Comparison of ENCODE assay signal across 13 cellular contexts in genomic region chr17:49401971-49402491, GRCh38. TPM values are rescaled to one million over a fixed set of nuclear protein-coding genes. Genes with fewer than 3 reads are reported as not detected.
A peak's percentile ranks its signal among the peaks of the same experiment; 100 is the strongest.
DNase-seq lines count a peak whose midpoint lies in the region; ATAC-seq and TF ChIP-seq lines count a peak whose summit lies in the region.
"Had no signal": no experiment of that assay in that cellular context is flagged by ENCODE, and none has a peak within 500 bp of the region (broad histone marks: within the 10 kb centered on the region; RNA-seq: fewer than 3 reads in every experiment).

No MANE protein-coding gene starts in this region.

- TF ChIP-seq EP300 in sigmoid colon (IDR thresholded peaks at IDR 0.05), result no peak

- H3K27me3 ChIP-seq in WERI-Rb-1 (ENCODE audit: insufficient read depth, low read depth, severe bottlenecking) (no peaks in the 10 kb centered on the region), layer of hippocampus (ENCODE audit: control insufficient read depth, insufficient read depth, low read length) (no peaks in the 10 kb centered on the region), sigmoid colon (no peaks in the 10 kb centered on the region), right cardiac atrium (ENCODE audit: control insufficient read depth, insufficient read depth) (no peaks in the 10 kb centered on the region)

- no peak for TF ChIP-seq CTCF in WERI-Rb-1 (IDR thresholded peaks at IDR 0.05; ENCODE audit: low read depth, low read length)
- TF ChIP-seq CTCF in sigmoid colon (IDR thresholded peaks at IDR 0.05), result no peak

- H3K9me3 ChIP-seq in WERI-Rb-1 (ENCODE audit: severe bottlenecking) (no peaks in the 10 kb centered on the region), sigmoid colon (no peaks in the 10 kb centered on the region), right cardiac atrium (ENCODE audit: control insufficient read depth, low read length) (no peaks in the 10 kb centered on the region)

- DNase-seq in Jurkat, Clone E6-1 (ENCODE audit: low read depth, low spot score), result peak; percentile 51
- DNase-seq in WERI-Rb-1, result peak; percentile 73
- peak; percentile 46 for DNase-seq in sigmoid colon
- DNase-seq in retina, result no peak
- no peak for DNase-seq in right cardiac atrium
- DNase-seq: activated CD4-positive, alpha-beta T cell treated with anti-CD3 and anti-CD28 coated beads for 1 hour; activated T-cell treated with anti-CD3 and anti-CD28 coated beads, Interleukin-2, amount 50 U/mL, for 4 hours; CD4-positive, alpha-beta memory T cell; effector CD8-positive, alpha-beta T cell; stimulated activated CD4-positive, alpha-beta T cell treated with anti-CD3 and anti-CD28 coated beads, Interleukin-4, amount 100 ng/mL, for 4 hours; stimulated activated naive B cell treated with anti-CD40 and anti-IgM and Interleukin-4, amounts not matched to agents 10 μg/mL and 1 μg/mL and 100 μg/mL, for 72 hours had no signal

- intact Hi-C loops in sigmoid colon (cut with DNase I) (no loop called here), right cardiac atrium (cut with DNase I) (no loop called here)

- peak overlapping the region; percentile 94 for H3K27ac ChIP-seq in WERI-Rb-1
- peak overlapping the region; percentile 94 for H3K27ac ChIP-seq in layer of hippocampus (ENCODE audit: low read depth, low read length)
- peak overlapping the region in 2 of 4 donors; percentile 31 to 39 for H3K27ac ChIP-seq in sigmoid colon
- no peak overlapping the region for H3K27ac ChIP-seq in right cardiac atrium (ENCODE audit: low read length)

- ATAC-seq in GM19324 (IDR thresholded peaks at IDR 0.05; ENCODE audit: low FRiP score, unreplicated experiment) (no peak), right cardiac atrium (no peak)
- ATAC-seq: activated T-cell treated with anti-CD3 and anti-CD28 coated beads, Interleukin-2, amount 50 U/mL, for 4 hours; stimulated activated naive B cell treated with anti-CD40 and anti-IgM and Interleukin-4, amounts not matched to agents 10 μg/mL and 1 μg/mL and 100 μg/mL, for 72 hours had no signal

- peaks cover 0 to 6% (median 2%) of the 10 kb centered on the region in 4 donors for H3K4me1 ChIP-seq in sigmoid colon
- H3K4me1 ChIP-seq in right cardiac atrium (ENCODE audit: control insufficient read depth, insufficient read depth, low read length), result no peaks in the 10 kb centered on the region

- H3K4me3 ChIP-seq in Jurkat, Clone E6-1 (ENCODE audit: low read length), result no peak overlapping the region
- H3K4me3 ChIP-seq in WERI-Rb-1 (ENCODE audit: low read depth, low read length) (no peak overlapping the region), sigmoid colon (no peak overlapping the region), right cardiac atrium (ENCODE audit: low read length) (no peak overlapping the region)

- TF ChIP-seq POLR2A in sigmoid colon (IDR thresholded peaks at IDR 0.05), result no peak

- 69 to 79% methylated on average over 5 of the region's 5 CpGs for WGBS in sigmoid colon, 2 donors
- 66% methylated on average over 5 of the region's 5 CpGs for WGBS in right cardiac atrium

- H3K36me3 ChIP-seq in WERI-Rb-1 (peaks cover 39% of the 10 kb centered on the region), sigmoid colon (peaks cover 17 to 36% (median 28%) of the 10 kb centered on the region in 4 donors)

RNA-seq across cellular contexts. Expression of gene PHB1, which starts 12.7 kb away (rescaled TPM):
- polyA plus RNA-seq in Jurkat, Clone E6-1 (2012; ENCODE audit: insufficient read depth, insufficient read length), result 284 TPM
- total RNA-seq in sigmoid colon (100 to 1,000 TPM in 1 of 4 donors, 10 to 100 TPM in 3; 70.9 to 105 (median 94.4) TPM), right cardiac atrium (100 to 1,000 TPM; 186 to 239 (median 201) TPM)
- polyA plus RNA-seq in sigmoid colon (100 to 1,000 TPM; 148 to 279 (median 225) TPM), right cardiac atrium (230 TPM)

RNA-seq across cellular contexts. Expression of gene ZNF652, which starts 40.0 kb away (rescaled TPM):
- 7.2 TPM for polyA plus RNA-seq in Jurkat, Clone E6-1 (2012; ENCODE audit: insufficient read depth, insufficient read length)
- total RNA-seq in sigmoid colon (100 to 1,000 TPM in 3 of 4 donors, 10 to 100 TPM in 1; 83.1 to 134 (median 114) TPM), right cardiac atrium (10 to 100 TPM; 23.7 to 30.7 (median 24.4) TPM)
- polyA plus RNA-seq in sigmoid colon (10 to 100 TPM; 12.9 to 20.2 (median 14.4) TPM), right cardiac atrium (15.3 TPM)

Comparison
In these comparisons a context has a peak if more than half of its experiments do, and no peak if none do; other contexts are left out.
1. DNase-seq: peak in Jurkat, Clone E6-1 (single experiment), WERI-Rb-1 (single experiment) and sigmoid colon (single experiment); none in retina (single experiment) and right cardiac atrium (0 of 3).